In the genomic region with DNA sequence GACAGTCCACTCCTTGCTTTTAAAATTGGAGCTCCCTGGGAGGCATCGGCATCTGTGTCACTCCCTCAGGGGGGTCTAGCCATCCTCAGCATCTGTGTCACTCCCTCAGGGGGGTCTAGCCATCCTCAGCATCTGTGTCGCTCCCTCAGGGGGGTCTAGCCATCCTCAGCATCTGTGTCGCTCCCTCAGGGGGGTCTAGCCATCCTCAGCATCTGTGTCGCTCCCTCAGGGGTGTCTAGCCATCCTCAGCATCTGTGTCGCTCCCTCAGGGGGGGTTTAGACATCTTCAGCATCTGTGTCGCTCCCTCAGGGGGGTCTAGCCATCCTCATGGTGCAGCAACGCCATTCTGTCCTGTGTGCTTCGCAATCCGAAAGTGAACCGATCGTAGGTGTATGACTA, we compare ENCODE assay signal across 8 cellular contexts.
DNase-seq lines count a peak whose midpoint lies in the region; ATAC-seq and TF ChIP-seq lines count a peak whose summit lies in the region.
"Not testable (repeated sequence)": the region's sequence is repeated elsewhere in the genome, so short reads cannot be mapped to it uniquely, and the experiment has no call there.

No MANE protein-coding gene starts in this region.

- H3K79me2 ChIP-seq in Karpas-422 (ENCODE audit: low read length), result not testable (repeated sequence)

- H3K4me1 ChIP-seq in BLaER1 (peaks cover 39% of the 10 kb centered on the region), Karpas-422 (ENCODE audit: low read length) (peaks cover 37% of the 10 kb centered on the region)

- H3K4me3 ChIP-seq in BLaER1; Karpas-422 (ENCODE audit: low read length): not testable (repeated sequence)

- H3K36me3 Mint-ChIP-seq in activated T-cell treated with anti-CD3 and anti-CD28 coated beads, Interleukin-2, amount 50 U/mL, for 72 hours (ENCODE audit: insufficient read depth in 2 of 2), result peaks cover 15 to 21% of the 10 kb centered on the region in 2 donors
- H3K36me3 Mint-ChIP-seq in activated naive CD4-positive, alpha-beta T cell treated with anti-CD3 and anti-CD28 coated beads, Interleukin-2, amount 50 U/mL, for 24 hours, result not testable (repeated sequence)
- H3K36me3 Mint-ChIP-seq in activated naive CD8-positive, alpha-beta T cell treated with anti-CD3 and anti-CD28 coated beads, Interleukin-2, amount 50 U/mL, for 24 hours (ENCODE audit: low read depth), result peaks cover 11% of the 10 kb centered on the region
- peaks cover 17% of the 10 kb centered on the region for H3K36me3 Mint-ChIP-seq in glutamatergic neuron (ENCODE audit: unreplicated experiment)
- peaks cover 17% of the 10 kb centered on the region for H3K36me3 Mint-ChIP-seq in stimulated activated effector memory CD8-positive, alpha-beta T cell treated with anti-CD3 and anti-CD28 coated beads, Interleukin-12 subunit alpha, Interleukin-12 subunit beta, amount 100 ng/mL, for 72 hours

- peaks cover 11 to 19% of the 10 kb centered on the region in 2 donors for H3K9me3 Mint-ChIP-seq in activated T-cell treated with anti-CD3 and anti-CD28 coated beads, Interleukin-2, amount 50 U/mL, for 72 hours
- H3K9me3 Mint-ChIP-seq in activated naive CD4-positive, alpha-beta T cell treated with anti-CD3 and anti-CD28 coated beads, Interleukin-2, amount 50 U/mL, for 24 hours, result peaks cover 15% of the 10 kb centered on the region
- peaks cover 22% of the 10 kb centered on the region for H3K9me3 Mint-ChIP-seq in activated naive CD8-positive, alpha-beta T cell treated with anti-CD3 and anti-CD28 coated beads, Interleukin-2, amount 50 U/mL, for 24 hours
- H3K9me3 Mint-ChIP-seq in glutamatergic neuron (ENCODE audit: unreplicated experiment), result peaks cover 26% of the 10 kb centered on the region
- peaks cover 15% of the 10 kb centered on the region for H3K9me3 Mint-ChIP-seq in stimulated activated effector memory CD8-positive, alpha-beta T cell treated with anti-CD3 and anti-CD28 coated beads, Interleukin-12 subunit alpha, Interleukin-12 subunit beta, amount 100 ng/mL, for 72 hours

- not testable (repeated sequence) for H3K27me3 Mint-ChIP-seq in activated T-cell treated with anti-CD3 and anti-CD28 coated beads, Interleukin-2, amount 50 U/mL, for 72 hours (ENCODE audit: low read depth); activated naive CD4-positive, alpha-beta T cell treated with anti-CD3 and anti-CD28 coated beads, Interleukin-2, amount 50 U/mL, for 24 hours; activated naive CD8-positive, alpha-beta T cell treated with anti-CD3 and anti-CD28 coated beads, Interleukin-2, amount 50 U/mL, for 24 hours; glutamatergic neuron (ENCODE audit: unreplicated experiment)

- H3K36me3 ChIP-seq in BLaER1; Karpas-422 (ENCODE audit: insufficient read depth, low read length): not testable (repeated sequence)

- not testable (repeated sequence) for H3K9ac ChIP-seq in BLaER1; Karpas-422 (ENCODE audit: low read length)

- not testable (repeated sequence) for H3K27me3 ChIP-seq in BLaER1; Karpas-422 (ENCODE audit: low read length)

- H3K27ac Mint-ChIP-seq in activated T-cell treated with anti-CD3 and anti-CD28 coated beads, Interleukin-2, amount 50 U/mL, for 72 hours, result peak overlapping the region; percentile 85
- H3K27ac Mint-ChIP-seq in activated naive CD4-positive, alpha-beta T cell treated with anti-CD3 and anti-CD28 coated beads, Interleukin-2, amount 50 U/mL, for 24 hours, result peak overlapping the region; percentile 69
- peak overlapping the region; percentile 77 for H3K27ac Mint-ChIP-seq in activated naive CD8-positive, alpha-beta T cell treated with anti-CD3 and anti-CD28 coated beads, Interleukin-2, amount 50 U/mL, for 24 hours
- not testable (repeated sequence) for H3K27ac Mint-ChIP-seq in glutamatergic neuron (ENCODE audit: unreplicated experiment)
- H3K27ac Mint-ChIP-seq in stimulated activated effector memory CD8-positive, alpha-beta T cell treated with anti-CD3 and anti-CD28 coated beads, Interleukin-12 subunit alpha, Interleukin-12 subunit beta, amount 100 ng/mL, for 72 hours, result peak overlapping the region; percentile 36

- peaks cover 24% of the 10 kb centered on the region for H3K9me3 ChIP-seq in BLaER1
- not testable (repeated sequence) for H3K9me3 ChIP-seq in Karpas-422 (ENCODE audit: low read length)

- not testable (repeated sequence) for DNase-seq in Karpas-422; activated T-cell treated with anti-CD3 and anti-CD28 coated beads, Interleukin-2, amount 50 U/mL, for 72 hours; activated naive CD8-positive, alpha-beta T cell treated with anti-CD3 and anti-CD28 coated beads, Interleukin-2, amount 50 U/mL, for 24 hours; glutamatergic neuron; stimulated activated effector memory CD8-positive, alpha-beta T cell treated with anti-CD3 and anti-CD28 coated beads, Interleukin-12 subunit alpha, Interleukin-12 subunit beta, amount 100 ng/mL, for 72 hours (ENCODE audit: low spot score in 2 of 2)
- DNase-seq in islet precursor cell, result peak; percentile 17

- TF ChIP-seq CTCF in glutamatergic neuron (IDR thresholded peaks at IDR 0.05; ENCODE audit: partially characterized antibody, unreplicated experiment), result not testable (repeated sequence)

- not testable (repeated sequence) for H3K4me3 Mint-ChIP-seq in activated T-cell treated with anti-CD3 and anti-CD28 coated beads, Interleukin-2, amount 50 U/mL, for 72 hours; activated naive CD4-positive, alpha-beta T cell treated with anti-CD3 and anti-CD28 coated beads, Interleukin-2, amount 50 U/mL, for 24 hours; activated naive CD8-positive, alpha-beta T cell treated with anti-CD3 and anti-CD28 coated beads, Interleukin-2, amount 50 U/mL, for 24 hours; stimulated activated effector memory CD8-positive, alpha-beta T cell treated with anti-CD3 and anti-CD28 coated beads, Interleukin-12 subunit alpha, Interleukin-12 subunit beta, amount 100 ng/mL, for 72 hours
- peak overlapping the region; percentile 8 for H3K4me3 Mint-ChIP-seq in glutamatergic neuron (ENCODE audit: unreplicated experiment)

- peak overlapping the region; percentile 46 for H3K4me2 ChIP-seq in BLaER1
- H3K4me2 ChIP-seq in Karpas-422 (ENCODE audit: low read depth, low read length, poor library complexity, severe bottlenecking), result peak overlapping the region; percentile 38

- not testable (repeated sequence) for H2AFZ ChIP-seq in Karpas-422 (ENCODE audit: low read length)

- H4K20me1 ChIP-seq in BLaER1; Karpas-422 (ENCODE audit: insufficient read depth, low read depth, low read length): not testable (repeated sequence)

- H3K27ac ChIP-seq in BLaER1, result not testable (repeated sequence)
- peak overlapping the region; percentile 71 for H3K27ac ChIP-seq in Karpas-422 (ENCODE audit: low read length)

- not testable (repeated sequence) for H3K4me1 Mint-ChIP-seq in activated T-cell treated with anti-CD3 and anti-CD28 coated beads, Interleukin-2, amount 50 U/mL, for 72 hours (ENCODE audit: low read depth); activated naive CD8-positive, alpha-beta T cell treated with anti-CD3 and anti-CD28 coated beads, Interleukin-2, amount 50 U/mL, for 24 hours; stimulated activated effector memory CD8-positive, alpha-beta T cell treated with anti-CD3 and anti-CD28 coated beads, Interleukin-12 subunit alpha, Interleukin-12 subunit beta, amount 100 ng/mL, for 72 hours
- peaks cover 12% of the 10 kb centered on the region for H3K4me1 Mint-ChIP-seq in activated naive CD4-positive, alpha-beta T cell treated with anti-CD3 and anti-CD28 coated beads, Interleukin-2, amount 50 U/mL, for 24 hours
- peaks cover 13% of the 10 kb centered on the region for H3K4me1 Mint-ChIP-seq in glutamatergic neuron (ENCODE audit: low read depth, unreplicated experiment)

- not testable (repeated sequence) for ATAC-seq in activated T-cell treated with anti-CD3 and anti-CD28 coated beads, Interleukin-2, amount 50 U/mL, for 72 hours (replicated peaks in 1 of 2); activated naive CD8-positive, alpha-beta T cell treated with anti-CD3 and anti-CD28 coated beads, Interleukin-2, amount 50 U/mL, for 24 hours; stimulated activated effector memory CD8-positive, alpha-beta T cell treated with anti-CD3 and anti-CD28 coated beads, Interleukin-12 subunit alpha, Interleukin-12 subunit beta, amount 100 ng/mL, for 72 hours

- H3K9me2 ChIP-seq in Karpas-422 (replicated peaks; ENCODE audit: insufficient read depth, low read length), result not testable (repeated sequence)
